1 cellular context compared by ENCODE assay signal in the genomic region with DNA sequence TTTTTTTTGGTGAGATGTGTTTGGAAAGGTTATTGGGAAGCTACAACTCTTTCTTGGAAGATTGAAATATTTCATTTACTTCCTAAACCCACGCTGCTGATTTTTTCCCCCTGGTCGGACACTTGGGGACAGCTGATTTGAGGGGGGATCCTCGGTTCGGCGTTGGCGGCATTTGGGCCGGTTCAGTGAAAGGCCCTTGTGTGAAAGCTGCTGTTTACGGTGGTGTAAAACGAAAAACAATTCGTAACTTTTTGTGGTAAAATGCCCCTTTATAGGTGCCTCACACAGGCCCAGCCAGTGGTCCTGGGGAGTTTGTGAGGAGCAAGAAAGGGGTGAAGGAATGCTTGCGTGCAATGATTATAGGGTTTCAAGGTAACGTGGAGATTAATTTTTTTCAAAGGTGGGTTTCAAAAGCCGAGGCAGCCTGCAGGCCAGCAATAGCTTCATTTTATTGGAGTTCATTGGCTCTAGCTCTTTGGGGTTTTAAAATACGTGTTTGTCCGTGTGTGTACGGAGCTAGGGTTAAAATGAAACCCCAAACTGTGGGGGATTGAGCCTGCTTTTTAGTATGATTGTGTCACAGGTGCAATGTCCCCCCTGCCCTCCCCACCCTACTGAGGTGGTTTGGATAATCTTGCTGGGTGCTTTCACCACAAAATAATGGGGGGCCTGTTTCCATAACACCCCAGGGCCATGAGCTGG.
TF ChIP-seq lines count a peak whose summit lies in the region.

No MANE protein-coding gene starts in this region.

TF ChIP-seq in liver, 16 proteins besides CTCF, POLR2A, EP300 and RAD21 (continued from another document):
- TF ChIP-seq, protein P1, sequence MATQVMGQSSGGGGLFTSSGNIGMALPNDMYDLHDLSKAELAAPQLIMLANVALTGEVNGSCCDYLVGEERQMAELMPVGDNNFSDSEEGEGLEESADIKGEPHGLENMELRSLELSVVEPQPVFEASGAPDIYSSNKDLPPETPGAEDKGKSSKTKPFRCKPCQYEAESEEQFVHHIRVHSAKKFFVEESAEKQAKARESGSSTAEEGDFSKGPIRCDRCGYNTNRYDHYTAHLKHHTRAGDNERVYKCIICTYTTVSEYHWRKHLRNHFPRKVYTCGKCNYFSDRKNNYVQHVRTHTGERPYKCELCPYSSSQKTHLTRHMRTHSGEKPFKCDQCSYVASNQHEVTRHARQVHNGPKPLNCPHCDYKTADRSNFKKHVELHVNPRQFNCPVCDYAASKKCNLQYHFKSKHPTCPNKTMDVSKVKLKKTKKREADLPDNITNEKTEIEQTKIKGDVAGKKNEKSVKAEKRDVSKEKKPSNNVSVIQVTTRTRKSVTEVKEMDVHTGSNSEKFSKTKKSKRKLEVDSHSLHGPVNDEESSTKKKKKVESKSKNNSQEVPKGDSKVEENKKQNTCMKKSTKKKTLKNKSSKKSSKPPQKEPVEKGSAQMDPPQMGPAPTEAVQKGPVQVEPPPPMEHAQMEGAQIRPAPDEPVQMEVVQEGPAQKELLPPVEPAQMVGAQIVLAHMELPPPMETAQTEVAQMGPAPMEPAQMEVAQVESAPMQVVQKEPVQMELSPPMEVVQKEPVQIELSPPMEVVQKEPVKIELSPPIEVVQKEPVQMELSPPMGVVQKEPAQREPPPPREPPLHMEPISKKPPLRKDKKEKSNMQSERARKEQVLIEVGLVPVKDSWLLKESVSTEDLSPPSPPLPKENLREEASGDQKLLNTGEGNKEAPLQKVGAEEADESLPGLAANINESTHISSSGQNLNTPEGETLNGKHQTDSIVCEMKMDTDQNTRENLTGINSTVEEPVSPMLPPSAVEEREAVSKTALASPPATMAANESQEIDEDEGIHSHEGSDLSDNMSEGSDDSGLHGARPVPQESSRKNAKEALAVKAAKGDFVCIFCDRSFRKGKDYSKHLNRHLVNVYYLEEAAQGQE (IDR thresholded peaks at IDR 0.05): no peak
- TF ChIP-seq TAF1 (conservative IDR thresholded peaks at IDR 0.05) (no peak), GABPA (IDR thresholded peaks at IDR 0.05 in 1 of 2, conservative IDR thresholded peaks at IDR 0.05 in 1 of 2) (no peak), FOXA1 (IDR thresholded peaks at IDR 0.05) (no peak)
- TF ChIP-seq, protein P2, sequence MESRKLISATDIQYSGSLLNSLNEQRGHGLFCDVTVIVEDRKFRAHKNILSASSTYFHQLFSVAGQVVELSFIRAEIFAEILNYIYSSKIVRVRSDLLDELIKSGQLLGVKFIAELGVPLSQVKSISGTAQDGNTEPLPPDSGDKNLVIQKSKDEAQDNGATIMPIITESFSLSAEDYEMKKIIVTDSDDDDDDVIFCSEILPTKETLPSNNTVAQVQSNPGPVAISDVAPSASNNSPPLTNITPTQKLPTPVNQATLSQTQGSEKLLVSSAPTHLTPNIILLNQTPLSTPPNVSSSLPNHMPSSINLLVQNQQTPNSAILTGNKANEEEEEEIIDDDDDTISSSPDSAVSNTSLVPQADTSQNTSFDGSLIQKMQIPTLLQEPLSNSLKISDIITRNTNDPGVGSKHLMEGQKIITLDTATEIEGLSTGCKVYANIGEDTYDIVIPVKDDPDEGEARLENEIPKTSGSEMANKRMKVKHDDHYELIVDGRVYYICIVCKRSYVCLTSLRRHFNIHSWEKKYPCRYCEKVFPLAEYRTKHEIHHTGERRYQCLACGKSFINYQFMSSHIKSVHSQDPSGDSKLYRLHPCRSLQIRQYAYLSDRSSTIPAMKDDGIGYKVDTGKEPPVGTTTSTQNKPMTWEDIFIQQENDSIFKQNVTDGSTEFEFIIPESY (IDR thresholded peaks at IDR 0.05): no peak
